8 cellular contexts compared by ENCODE assay signal in genomic region chr2:150487537-150488429, GRCh38. TPM values are rescaled to one million over a fixed set of nuclear protein-coding genes. Genes with fewer than 3 reads are reported as not detected.
DNase-seq lines count a peak whose midpoint lies in the region; ATAC-seq, FAIRE-seq and TF ChIP-seq lines count a peak whose summit lies in the region.

RND3 (minus strand) TSS chr2:150487667; CDS start chr2:150487417, 250 bp downstream.

- H3K36me3 ChIP-seq in SU-DHL-6 (ENCODE audit: low read length) (no peaks in the 10 kb centered on the region), liver (ENCODE audit: control insufficient read depth in 4 of 4, insufficient read depth in 3 of 4, low read depth in 1 of 4, low read length in 3 of 4) (peaks cover 0 to 3% (median 2%) of the 10 kb centered on the region in 4 donors)

- DNase-seq in 8988T = peak; percentile 49
- DNase-seq in GM12892 (ENCODE audit: insufficient read length) = peak; percentile 18
- DNase-seq in NCI-H128 (lab: John Stamatoyannopoulos, UW; ENCODE audit: unreplicated experiment) = peak; percentile 93
- DNase-seq in dorsolateral prefrontal cortex = peak; percentile 70 to 96 (median 90)
- peak; percentile 14 to 17 for DNase-seq in stimulated activated CD8-positive, alpha-beta memory T cell treated with anti-CD3 and anti-CD28 coated beads, Interleukin-15, amount 100 ng/mL, for 48 hours (ENCODE audit: low read depth in 2 of 2)

- no peak within 1 kb of the TSS for H3K4me2 ChIP-seq in SU-DHL-6 (ENCODE audit: low read depth, low read length, poor library complexity, severe bottlenecking)

- H3K9me3 ChIP-seq in SU-DHL-6 (ENCODE audit: insufficient read depth, low read length) (no peaks in the 10 kb centered on the region), liver (ENCODE audit: control insufficient read depth in 4 of 4, low read length in 3 of 4) (no peaks in the 10 kb centered on the region)

- no peaks in the 10 kb centered on the region for H3K9me2 ChIP-seq in SU-DHL-6 (replicated peaks; ENCODE audit: insufficient read depth, low read length)

- H2AFZ ChIP-seq in SU-DHL-6 (ENCODE audit: low read depth, low read length, severe bottlenecking) = no peak within 1 kb of the TSS

- H3K79me2 ChIP-seq in SU-DHL-6 (ENCODE audit: insufficient read depth, low read length) = no peaks in the 10 kb centered on the region

- H3K27ac ChIP-seq in SU-DHL-6 (ENCODE audit: low read depth, low read length) = no peak within 1 kb of the TSS
- peak within 1 kb of the TSS in 44 of 59 donors; percentile 11 to 94 (median 82) for H3K27ac ChIP-seq in dorsolateral prefrontal cortex
- peak within 1 kb of the TSS; percentile 91 to 96 for H3K27ac ChIP-seq in liver (ENCODE audit: low read depth in 1 of 2, low read length in 2 of 2)

- H3K27me3 ChIP-seq in SU-DHL-6 (ENCODE audit: low read length) = no peaks in the 10 kb centered on the region
- peaks cover 0 to 17% (median 0%) of the 10 kb centered on the region in 45 donors for H3K27me3 ChIP-seq in dorsolateral prefrontal cortex
- no peaks in the 10 kb centered on the region for H3K27me3 ChIP-seq in liver (ENCODE audit: control insufficient read depth in 4 of 4, insufficient read depth in 4 of 4, low read length in 3 of 4)

- peaks cover 5 to 19% (median 15%) of the 10 kb centered on the region in 4 donors for H3K4me1 ChIP-seq in liver (ENCODE audit: control insufficient read depth in 4 of 4, insufficient read depth in 4 of 4, low read length in 3 of 4)

- no peak for TF ChIP-seq POLR2A in GM12892 (IDR thresholded peaks at IDR 0.05; ENCODE audit: low read depth, low read length)

- H4K20me1 ChIP-seq in SU-DHL-6 (ENCODE audit: low read depth, low read length) = no peaks in the 10 kb centered on the region

- intact Hi-C loops in dorsolateral prefrontal cortex (cut with DNase I) = loop anchor here (2.0 to 5.0 kb wide), 4 partner anchors 685 to 890 kb away; no protein-coding TSS in a partner anchor

- H3F3A ChIP-seq in SU-DHL-6 (ENCODE audit: insufficient read depth) = no peaks in the 10 kb centered on the region

- peak; percentile 78 for ATAC-seq in HG02759 (IDR thresholded peaks at IDR 0.05; ENCODE audit: unreplicated experiment)

- WGBS in liver = 14% methylated on average over 24 of the region's 24 CpGs

- peak; percentile 98 for TF ChIP-seq RAD21 in liver (IDR thresholded peaks at IDR 0.05)

- no peak within 1 kb of the TSS for H3K4me3 ChIP-seq in SU-DHL-6 (ENCODE audit: insufficient read depth, low read length, poor library complexity, severe bottlenecking)
- H3K4me3 ChIP-seq in dorsolateral prefrontal cortex = peak within 1 kb of the TSS; percentile 44 to 90 (median 69)
- peak within 1 kb of the TSS; percentile 66 to 85 (median 76) for H3K4me3 ChIP-seq in liver (ENCODE audit: low read depth in 1 of 3, low read length in 3 of 3)

- H3K9ac ChIP-seq in SU-DHL-6 (ENCODE audit: low read length) (no peak within 1 kb of the TSS), liver (ENCODE audit: low read depth in 1 of 2, low read length in 2 of 2) (peak within 1 kb of the TSS; percentile 85 to 96)

- TF ChIP-seq CTCF in SU-DHL-6 (IDR thresholded peaks at IDR 0.05; ENCODE audit: insufficient read depth, low read length, poor library complexity, severe bottlenecking) = peak; percentile 34
- peak; percentile 74 to 97 (median 88) for TF ChIP-seq CTCF in dorsolateral prefrontal cortex (IDR thresholded peaks at IDR 0.05 in 54 of 56, conservative IDR thresholded peaks at IDR 0.05 in 2 of 56; ENCODE audit: low read depth in 1 of 56, partially characterized antibody in 56 of 56)
- TF ChIP-seq CTCF in liver (IDR thresholded peaks at IDR 0.05; ENCODE audit: low read depth, low read length, missing input control) = peak; percentile 89

- FAIRE-seq in GM12892 (lab: Jason Lieb, UNC) = peak; percentile 5

TF ChIP-seq in liver, 16 proteins besides CTCF, POLR2A, EP300 and RAD21:
- TF ChIP-seq HNF4G (IDR thresholded peaks at IDR 0.05) (peak; percentile 15), MAX (IDR thresholded peaks at IDR 0.05) (peak; percentile 57), SP1 (IDR thresholded peaks at IDR 0.05) (peak; percentile 65), NR2F2 (IDR thresholded peaks at IDR 0.05) (no peak), ATF3 (IDR thresholded peaks at IDR 0.05) (no peak), FOXA2 (IDR thresholded peaks at IDR 0.05) (peak; percentile 44), RXRA (IDR thresholded peaks at IDR 0.05) (peak; percentile 63 to 64), ZBTB33 (IDR thresholded peaks at IDR 0.05) (no peak), GABPA (IDR thresholded peaks at IDR 0.05 in 1 of 2, conservative IDR thresholded peaks at IDR 0.05 in 1 of 2) (peak in 1 of 2 donors; percentile 15), EGR1 (IDR thresholded peaks at IDR 0.05; ENCODE audit: low read depth in 2 of 2) (no peak), HNF4A (conservative IDR thresholded peaks at IDR 0.05) (peak; percentile 55 to 58), TAF1 (conservative IDR thresholded peaks at IDR 0.05) (peak; percentile 100), FOXA1 (IDR thresholded peaks at IDR 0.05) (peak; percentile 74), YY1 (IDR thresholded peaks at IDR 0.05) (peak; percentile 81), JUND (IDR thresholded peaks at IDR 0.05) (peak in 1 of 2 donors; percentile 49)
- TF ChIP-seq, protein P1, sequence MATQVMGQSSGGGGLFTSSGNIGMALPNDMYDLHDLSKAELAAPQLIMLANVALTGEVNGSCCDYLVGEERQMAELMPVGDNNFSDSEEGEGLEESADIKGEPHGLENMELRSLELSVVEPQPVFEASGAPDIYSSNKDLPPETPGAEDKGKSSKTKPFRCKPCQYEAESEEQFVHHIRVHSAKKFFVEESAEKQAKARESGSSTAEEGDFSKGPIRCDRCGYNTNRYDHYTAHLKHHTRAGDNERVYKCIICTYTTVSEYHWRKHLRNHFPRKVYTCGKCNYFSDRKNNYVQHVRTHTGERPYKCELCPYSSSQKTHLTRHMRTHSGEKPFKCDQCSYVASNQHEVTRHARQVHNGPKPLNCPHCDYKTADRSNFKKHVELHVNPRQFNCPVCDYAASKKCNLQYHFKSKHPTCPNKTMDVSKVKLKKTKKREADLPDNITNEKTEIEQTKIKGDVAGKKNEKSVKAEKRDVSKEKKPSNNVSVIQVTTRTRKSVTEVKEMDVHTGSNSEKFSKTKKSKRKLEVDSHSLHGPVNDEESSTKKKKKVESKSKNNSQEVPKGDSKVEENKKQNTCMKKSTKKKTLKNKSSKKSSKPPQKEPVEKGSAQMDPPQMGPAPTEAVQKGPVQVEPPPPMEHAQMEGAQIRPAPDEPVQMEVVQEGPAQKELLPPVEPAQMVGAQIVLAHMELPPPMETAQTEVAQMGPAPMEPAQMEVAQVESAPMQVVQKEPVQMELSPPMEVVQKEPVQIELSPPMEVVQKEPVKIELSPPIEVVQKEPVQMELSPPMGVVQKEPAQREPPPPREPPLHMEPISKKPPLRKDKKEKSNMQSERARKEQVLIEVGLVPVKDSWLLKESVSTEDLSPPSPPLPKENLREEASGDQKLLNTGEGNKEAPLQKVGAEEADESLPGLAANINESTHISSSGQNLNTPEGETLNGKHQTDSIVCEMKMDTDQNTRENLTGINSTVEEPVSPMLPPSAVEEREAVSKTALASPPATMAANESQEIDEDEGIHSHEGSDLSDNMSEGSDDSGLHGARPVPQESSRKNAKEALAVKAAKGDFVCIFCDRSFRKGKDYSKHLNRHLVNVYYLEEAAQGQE (IDR thresholded peaks at IDR 0.05) = peak; percentile 96

RNA-seq across cellular contexts. Expression of gene RND3, which starts in this region (rescaled TPM):
- polyA plus RNA-seq in GM12892 (2012; ENCODE audit: missing spikeins) = 0.38 TPM
- total RNA-seq in dorsolateral prefrontal cortex (10 to 100 TPM in 69 of 120 experiments, 1 to 10 TPM in 51; 3.9 to 35.6 (median 10.6) TPM), liver (10 to 100 TPM; 14.8 to 28.1 TPM)
- 10 to 100 TPM; 15.1 to 30.0 TPM for polyA plus RNA-seq in liver

Comparison
In these comparisons a context has a peak if more than half of its experiments do, and no peak if none do; other contexts are left out.
1. DNase-seq: peak in every context shown above with its lines; median percentile 93 in NCI-H128; 90 in dorsolateral prefrontal cortex; 49 in 8988T; 18 in GM12892; 16 in stimulated activated CD8-positive, alpha-beta memory T cell treated with anti-CD3 and anti-CD28 coated beads, Interleukin-15, amount 100 ng/mL, for 48 hours.
2. CTCF ChIP-seq: peak in every context shown above with its lines; median percentile 89 in liver; 88 in dorsolateral prefrontal cortex; 34 in SU-DHL-6.